Comparison of ENCODE assay signal across 8 cellular contexts in the genomic region with DNA sequence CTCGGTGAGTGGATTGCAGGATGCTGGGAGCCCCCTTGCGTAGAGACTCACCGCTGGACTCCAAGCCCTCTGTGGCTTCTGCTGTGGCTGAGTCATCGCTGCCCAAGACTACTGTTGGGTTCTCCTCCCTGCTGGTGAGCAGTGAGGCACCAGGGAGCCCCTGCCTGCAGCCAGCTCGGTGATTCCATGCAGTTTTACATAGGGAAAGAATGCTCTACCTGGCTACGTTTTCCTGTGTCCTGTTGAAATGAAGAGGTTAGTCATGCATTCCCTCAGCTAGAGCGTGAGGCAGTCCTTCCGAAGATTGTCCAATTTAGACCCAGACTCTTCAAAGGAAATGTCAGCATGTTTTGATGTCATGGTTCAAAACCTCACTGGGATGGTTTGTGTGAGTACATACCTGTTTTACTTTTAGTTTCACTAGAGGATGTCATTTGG. TPM values are rescaled to one million over a fixed set of nuclear protein-coding genes. Genes with fewer than 3 reads are reported as not detected.
A peak's percentile ranks its signal among the peaks of the same experiment; 100 is the strongest.
DNase-seq lines count a peak whose midpoint lies in the region; ATAC-seq and TF ChIP-seq lines count a peak whose summit lies in the region.

No MANE protein-coding gene starts in this region.

- no peaks in the 10 kb centered on the region for H3K27me3 ChIP-seq in tibial nerve

- H3K27ac ChIP-seq in tibial nerve, result peak overlapping the region in 1 of 4 donors; percentile 21

- peak; percentile 91 for DNase-seq in ELR (ENCODE audit: low read depth)
- peak; percentile 59 for DNase-seq in activated CD4-positive, CD25-positive, alpha-beta regulatory T cell treated with anti-CD3 and anti-CD28 coated beads, Interleukin-2, amount 50 U/mL, for 72 hours
- peak; percentile 54 for DNase-seq in germinal center (ENCODE audit: low spot score)
- DNase-seq in tibial nerve (ENCODE audit: low spot score in 2 of 2), result no peak
- no peak for DNase-seq in GF-D8 (lab: John Stamatoyannopoulos, UW)

- H3K9me3 ChIP-seq in tibial nerve, result no peaks in the 10 kb centered on the region

- peaks cover 0 to 12% (median 0%) of the 10 kb centered on the region in 4 donors for H3K4me1 ChIP-seq in tibial nerve

- no peak for TF ChIP-seq EP300 in tibial nerve (IDR thresholded peaks at IDR 0.05)

- no peak overlapping the region for H3K4me3 ChIP-seq in tibial nerve

- H3K36me3 ChIP-seq in tibial nerve, result no peaks in the 10 kb centered on the region

- ATAC-seq in HG02970 (IDR thresholded peaks at IDR 0.05; ENCODE audit: low FRiP score, unreplicated experiment) (peak; percentile 39), HG03025 (IDR thresholded peaks at IDR 0.05; ENCODE audit: low FRiP score, unreplicated experiment) (no peak), GM18870 (IDR thresholded peaks at IDR 0.05; ENCODE audit: unreplicated experiment) (no peak)

- WGBS in tibial nerve, 2 donors, result 86 to 92% methylated on average over 8 of the region's 8 CpGs

- no peak for TF ChIP-seq POLR2A in tibial nerve (IDR thresholded peaks at IDR 0.05)

- no peak for TF ChIP-seq CTCF in tibial nerve (IDR thresholded peaks at IDR 0.05)

RNA-seq across cellular contexts. Expression of gene TRAF3, which starts 28.2 kb away (rescaled TPM):
- total RNA-seq in tibial nerve, result 10 to 100 TPM in 2 of 4 donors, 1 to 10 TPM in 2; 4.8 to 20.7 (median 13.4) TPM

Comparison
In these comparisons a context has a peak if more than half of its experiments do, and no peak if none do; other contexts are left out.
1. DNase-seq: peak in ELR (single experiment), activated CD4-positive, CD25-positive, alpha-beta regulatory T cell treated with anti-CD3 and anti-CD28 coated beads, Interleukin-2, amount 50 U/mL, for 72 hours (single experiment) and germinal center (single experiment); none in tibial nerve (0 of 2) and GF-D8 (single experiment).